ENCODE assay signal across 1 cellular context in the genomic region with DNA sequence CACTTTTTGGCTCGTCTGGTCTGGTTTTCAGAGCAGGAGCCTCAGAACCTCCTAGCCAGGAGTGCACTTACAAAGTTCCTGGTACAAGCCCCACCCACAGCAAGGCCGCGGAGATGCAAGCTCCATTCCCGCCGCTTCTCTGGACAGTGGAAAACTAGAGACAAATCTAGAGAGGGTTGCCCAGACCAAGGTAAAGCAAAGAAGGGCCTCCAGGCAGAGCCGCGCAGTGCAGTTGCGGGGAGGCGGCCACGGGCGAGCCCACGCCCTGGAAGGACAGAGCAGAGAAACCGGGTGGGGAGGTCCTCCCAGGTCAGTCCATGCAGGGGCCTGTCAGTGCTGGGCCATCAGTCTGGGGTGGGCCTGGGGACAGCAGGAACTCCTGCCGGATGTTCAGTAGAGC.
TF ChIP-seq lines count a peak whose summit lies in the region.

No MANE protein-coding gene starts in this region.

TF ChIP-seq in SK-N-SH, 30 proteins besides CTCF, POLR2A, EP300 and RAD21 (continued from another document):
- TF ChIP-seq, protein P1, sequence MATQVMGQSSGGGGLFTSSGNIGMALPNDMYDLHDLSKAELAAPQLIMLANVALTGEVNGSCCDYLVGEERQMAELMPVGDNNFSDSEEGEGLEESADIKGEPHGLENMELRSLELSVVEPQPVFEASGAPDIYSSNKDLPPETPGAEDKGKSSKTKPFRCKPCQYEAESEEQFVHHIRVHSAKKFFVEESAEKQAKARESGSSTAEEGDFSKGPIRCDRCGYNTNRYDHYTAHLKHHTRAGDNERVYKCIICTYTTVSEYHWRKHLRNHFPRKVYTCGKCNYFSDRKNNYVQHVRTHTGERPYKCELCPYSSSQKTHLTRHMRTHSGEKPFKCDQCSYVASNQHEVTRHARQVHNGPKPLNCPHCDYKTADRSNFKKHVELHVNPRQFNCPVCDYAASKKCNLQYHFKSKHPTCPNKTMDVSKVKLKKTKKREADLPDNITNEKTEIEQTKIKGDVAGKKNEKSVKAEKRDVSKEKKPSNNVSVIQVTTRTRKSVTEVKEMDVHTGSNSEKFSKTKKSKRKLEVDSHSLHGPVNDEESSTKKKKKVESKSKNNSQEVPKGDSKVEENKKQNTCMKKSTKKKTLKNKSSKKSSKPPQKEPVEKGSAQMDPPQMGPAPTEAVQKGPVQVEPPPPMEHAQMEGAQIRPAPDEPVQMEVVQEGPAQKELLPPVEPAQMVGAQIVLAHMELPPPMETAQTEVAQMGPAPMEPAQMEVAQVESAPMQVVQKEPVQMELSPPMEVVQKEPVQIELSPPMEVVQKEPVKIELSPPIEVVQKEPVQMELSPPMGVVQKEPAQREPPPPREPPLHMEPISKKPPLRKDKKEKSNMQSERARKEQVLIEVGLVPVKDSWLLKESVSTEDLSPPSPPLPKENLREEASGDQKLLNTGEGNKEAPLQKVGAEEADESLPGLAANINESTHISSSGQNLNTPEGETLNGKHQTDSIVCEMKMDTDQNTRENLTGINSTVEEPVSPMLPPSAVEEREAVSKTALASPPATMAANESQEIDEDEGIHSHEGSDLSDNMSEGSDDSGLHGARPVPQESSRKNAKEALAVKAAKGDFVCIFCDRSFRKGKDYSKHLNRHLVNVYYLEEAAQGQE (IDR thresholded peaks at IDR 0.05; ENCODE audit: low read depth, low read length) = no peak
- no peak for TF ChIP-seq GATA2 (CRISPR knock-in tag; IDR thresholded peaks at IDR 0.05)
- TF ChIP-seq, protein P2, sequence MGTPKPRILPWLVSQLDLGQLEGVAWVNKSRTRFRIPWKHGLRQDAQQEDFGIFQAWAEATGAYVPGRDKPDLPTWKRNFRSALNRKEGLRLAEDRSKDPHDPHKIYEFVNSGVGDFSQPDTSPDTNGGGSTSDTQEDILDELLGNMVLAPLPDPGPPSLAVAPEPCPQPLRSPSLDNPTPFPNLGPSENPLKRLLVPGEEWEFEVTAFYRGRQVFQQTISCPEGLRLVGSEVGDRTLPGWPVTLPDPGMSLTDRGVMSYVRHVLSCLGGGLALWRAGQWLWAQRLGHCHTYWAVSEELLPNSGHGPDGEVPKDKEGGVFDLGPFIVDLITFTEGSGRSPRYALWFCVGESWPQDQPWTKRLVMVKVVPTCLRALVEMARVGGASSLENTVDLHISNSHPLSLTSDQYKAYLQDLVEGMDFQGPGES (IDR thresholded peaks at IDR 0.05; ENCODE audit: low read depth, low read length) = no peak
- TF ChIP-seq RFX5 (IDR thresholded peaks at IDR 0.05; ENCODE audit: low read length) = no peak
- no peak for TF ChIP-seq NFIC (IDR thresholded peaks at IDR 0.05; ENCODE audit: borderline replicate concordance)
- TF ChIP-seq, protein P3, sequence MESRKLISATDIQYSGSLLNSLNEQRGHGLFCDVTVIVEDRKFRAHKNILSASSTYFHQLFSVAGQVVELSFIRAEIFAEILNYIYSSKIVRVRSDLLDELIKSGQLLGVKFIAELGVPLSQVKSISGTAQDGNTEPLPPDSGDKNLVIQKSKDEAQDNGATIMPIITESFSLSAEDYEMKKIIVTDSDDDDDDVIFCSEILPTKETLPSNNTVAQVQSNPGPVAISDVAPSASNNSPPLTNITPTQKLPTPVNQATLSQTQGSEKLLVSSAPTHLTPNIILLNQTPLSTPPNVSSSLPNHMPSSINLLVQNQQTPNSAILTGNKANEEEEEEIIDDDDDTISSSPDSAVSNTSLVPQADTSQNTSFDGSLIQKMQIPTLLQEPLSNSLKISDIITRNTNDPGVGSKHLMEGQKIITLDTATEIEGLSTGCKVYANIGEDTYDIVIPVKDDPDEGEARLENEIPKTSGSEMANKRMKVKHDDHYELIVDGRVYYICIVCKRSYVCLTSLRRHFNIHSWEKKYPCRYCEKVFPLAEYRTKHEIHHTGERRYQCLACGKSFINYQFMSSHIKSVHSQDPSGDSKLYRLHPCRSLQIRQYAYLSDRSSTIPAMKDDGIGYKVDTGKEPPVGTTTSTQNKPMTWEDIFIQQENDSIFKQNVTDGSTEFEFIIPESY (IDR thresholded peaks at IDR 0.05; ENCODE audit: borderline replicate concordance, low read depth) = no peak
- TF ChIP-seq SMC3 (IDR thresholded peaks at IDR 0.05; ENCODE audit: low read depth, low read length) = no peak
- TF ChIP-seq, protein P4, sequence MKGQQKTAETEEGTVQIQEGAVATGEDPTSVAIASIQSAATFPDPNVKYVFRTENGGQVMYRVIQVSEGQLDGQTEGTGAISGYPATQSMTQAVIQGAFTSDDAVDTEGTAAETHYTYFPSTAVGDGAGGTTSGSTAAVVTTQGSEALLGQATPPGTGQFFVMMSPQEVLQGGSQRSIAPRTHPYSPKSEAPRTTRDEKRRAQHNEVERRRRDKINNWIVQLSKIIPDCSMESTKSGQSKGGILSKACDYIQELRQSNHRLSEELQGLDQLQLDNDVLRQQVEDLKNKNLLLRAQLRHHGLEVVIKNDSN (IDR thresholded peaks at IDR 0.05; ENCODE audit: borderline replicate concordance, low read depth) = no peak
TF ChIP-seq in SK-N-SH: peak in this region for 0.
